Comparison of ENCODE assay signal across 8 cellular contexts in the genomic region with DNA sequence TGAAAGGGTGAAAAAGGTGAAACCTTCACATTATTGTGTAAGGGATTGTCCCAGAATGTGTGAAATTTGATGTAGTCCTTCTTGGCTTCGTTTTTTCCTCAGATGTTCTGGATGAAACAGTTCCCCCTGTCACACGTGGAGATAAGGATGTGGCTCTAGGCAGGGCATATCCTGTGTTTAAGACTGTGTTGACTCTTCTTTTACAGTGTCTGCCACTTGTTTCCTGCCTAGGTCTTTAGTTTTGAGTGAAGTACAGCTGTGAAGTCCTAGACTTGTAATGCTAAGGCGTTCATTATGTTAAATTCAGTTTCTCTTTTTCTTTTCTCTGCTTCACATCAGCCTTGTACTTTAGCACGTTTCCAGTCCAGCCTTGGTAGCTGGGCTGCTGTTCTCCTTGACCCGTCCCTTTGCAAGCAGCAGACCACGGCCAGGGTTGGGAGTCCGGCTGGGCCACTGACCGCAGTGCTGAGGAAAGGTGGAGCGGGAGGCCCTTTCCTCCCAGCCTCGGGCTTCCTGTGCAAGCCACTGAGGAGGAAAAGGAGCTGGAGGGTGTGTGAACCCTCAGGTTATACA. TPM values are rescaled to one million over a fixed set of nuclear protein-coding genes. Genes with fewer than 3 reads are reported as not detected.
A peak's percentile ranks its signal among the peaks of the same experiment; 100 is the strongest.
DNase-seq lines count a peak whose midpoint lies in the region; ATAC-seq lines count a peak whose summit lies in the region.

No MANE protein-coding gene starts in this region.

- H3K27ac ChIP-seq in esophagus (ENCODE audit: low read depth in 2 of 2, low read length in 1 of 2) (peak overlapping the region; percentile 79 to 85), rectal smooth muscle tissue (ENCODE audit: low read depth, low read length) (peak overlapping the region; percentile 61)

- no peak overlapping the region for H3K9ac ChIP-seq in rectal smooth muscle tissue (ENCODE audit: low read length)

- H3K9me3 ChIP-seq in esophagus (ENCODE audit: control insufficient read depth in 2 of 2, insufficient read depth in 1 of 2, low read depth in 1 of 2, low read length in 1 of 2) = no peaks in the 10 kb centered on the region

- no peaks in the 10 kb centered on the region for H3K36me3 ChIP-seq in esophagus (ENCODE audit: control insufficient read depth in 2 of 2, insufficient read depth in 2 of 2, low read length in 1 of 2)
- H3K36me3 ChIP-seq in rectal smooth muscle tissue (ENCODE audit: control insufficient read depth, insufficient read depth, low read length) = no peaks in the 10 kb centered on the region

- WGBS in esophagus, 2 donors = 38 to 42% methylated on average over 10 of the region's 10 CpGs

- H3K4me3 ChIP-seq in esophagus (ENCODE audit: low read depth in 1 of 2, low read length in 2 of 2) (no peak overlapping the region), rectal smooth muscle tissue (ENCODE audit: low read length) (peak overlapping the region; percentile 47)

- DNase-seq in Caki2 (ENCODE audit: low read depth) (peak; percentile 65), T-helper 22 cell (ENCODE audit: low read depth) (peak; percentile 60), amygdala (lab: John Stamatoyannopoulos, UW) (no peak), NCI-H2081 treated with DMSO at 0.1 percent for 48 hours (lab: John Stamatoyannopoulos, UW) (no peak)

- H3K4me1 ChIP-seq in esophagus (ENCODE audit: control insufficient read depth in 2 of 2, insufficient read depth in 2 of 2, low read length in 1 of 2) = peaks cover 9 to 10% of the 10 kb centered on the region in 2 donors
- peaks cover 62% of the 10 kb centered on the region for H3K4me1 ChIP-seq in rectal smooth muscle tissue (ENCODE audit: control insufficient read depth, insufficient read depth, low read length)

- ATAC-seq in GM19395 (IDR thresholded peaks at IDR 0.05; ENCODE audit: unreplicated experiment) (peak; percentile 83), HG03439 (IDR thresholded peaks at IDR 0.05; ENCODE audit: unreplicated experiment) (peak; percentile 57)

- H3K27me3 ChIP-seq in esophagus (ENCODE audit: control insufficient read depth in 1 of 2, insufficient read depth in 2 of 2, low read length in 2 of 2) (no peaks in the 10 kb centered on the region), rectal smooth muscle tissue (ENCODE audit: control insufficient read depth, insufficient read depth, low read length) (no peaks in the 10 kb centered on the region)

- in situ Hi-C loops in Caki2 (cut with HindIII; ENCODE audit: low pct_unique_long_range_greater_than_20kb, low sequenced_read_pairs) = no loop called here

RNA-seq across cellular contexts. Expression of a gene that starts 59.1 kb away (rescaled TPM):
- total RNA-seq in Caki2 (2014; rRNA removed; shearing (Covaris generic); ENCODE audit: low replicate concordance) = 50.0 and 63.8 TPM in 2 replicates
- polyA plus RNA-seq in esophagus = 10 to 100 TPM; 12.2 to 12.5 TPM

Comparison
In these comparisons a context has a peak if more than half of its experiments do, and no peak if none do; other contexts are left out.
1. DNase-seq: peak in Caki2 (single experiment) and T-helper 22 cell (single experiment); none in amygdala (0 of 56) and NCI-H2081 treated with DMSO at 0.1 percent for 48 hours (single experiment).